1 cellular context compared by ENCODE assay signal in genomic region chr12:2890388-2891239, GRCh38.
A peak's percentile ranks its signal among the peaks of the same experiment; 100 is the strongest.
TF ChIP-seq lines count a peak whose summit lies in the region.

Gene TULP3 (plus strand): TSS chr12:2890891. CDS start chr12:2890948, 57 bp downstream.

TF ChIP-seq in K562, 482 proteins besides CTCF, POLR2A, EP300 and RAD21 (continued from another document and continues in another):
- TF ChIP-seq NKRF (IDR thresholded peaks at IDR 0.05; ENCODE audit: borderline replicate concordance) (peak; percentile 81; the same call in 1 of the 2 replicates), MNT (conservative IDR thresholded peaks at IDR 0.05) (peak; percentile 86 to 89), VEZF1 (CRISPR knock-in tag; IDR thresholded peaks at IDR 0.05) (peak; percentile 73), MAX (CRISPR knock-in tag; IDR thresholded peaks at IDR 0.05) (peak; percentile 50; the same call in 1 of the 2 replicates), TCFL5 (CRISPR knock-in tag; conservative IDR thresholded peaks at IDR 0.05) (no peak), LARP7 (IDR thresholded peaks at IDR 0.05) (no peak), CREB1 (IDR thresholded peaks at IDR 0.05) (peak; percentile 41; the same call in 1 of the 2 replicates), CREB1 (CRISPR knock-in tag; IDR thresholded peaks at IDR 0.05) (peak; percentile 68), E2F6 (IDR thresholded peaks at IDR 0.05; ENCODE audit: borderline replicate concordance in 1 of 2, extremely low read depth in 1 of 2, insufficient read depth in 1 of 2, insufficient read length in 1 of 2, low read depth in 1 of 2, low read length in 1 of 2, poor library complexity in 1 of 2, severe bottlenecking in 1 of 2) (peak; percentile 94 to 96), ZBTB12 (CRISPR knock-in tag; IDR thresholded peaks at IDR 0.05) (no peak), TFAP4 (CRISPR knock-in tag; IDR thresholded peaks at IDR 0.05; ENCODE audit: borderline replicate concordance) (peak; percentile 68), PHB (CRISPR knock-in tag; IDR thresholded peaks at IDR 0.05) (0 out of 2 replicates have a peak, but pooled peaks have one; percentile 38), L3MBTL2 (IDR thresholded peaks at IDR 0.05) (peak; percentile 93), ZBTB2 (IDR thresholded peaks at IDR 0.05) (peak; percentile 66; the same call in 1 of the 2 replicates), KLF10 (CRISPR knock-in tag; IDR thresholded peaks at IDR 0.05) (no peak), EGR1 (conservative IDR thresholded peaks at IDR 0.05) (0 out of 2 replicates have a peak, but pooled peaks have one; percentile 19), NCOA2 (IDR thresholded peaks at IDR 0.05; ENCODE audit: partially characterized antibody in 2 of 2) (no peak), ZHX1 (conservative IDR thresholded peaks at IDR 0.05; ENCODE audit: low read length) (no peak), ZBTB26 (CRISPR knock-in tag; IDR thresholded peaks at IDR 0.05) (no peak), CHD2 (IDR thresholded peaks at IDR 0.05; ENCODE audit: low read depth, low read length) (peak; percentile 77), SP2 (IDR thresholded peaks at IDR 0.05; ENCODE audit: extremely low read depth, low read depth, low read length, poor library complexity, severe bottlenecking) (peak; percentile 59), SREBF1 (IDR thresholded peaks at IDR 0.05; ENCODE audit: borderline replicate concordance, low read depth, low read length) (0 out of 2 replicates have a peak, but pooled peaks have one; percentile 65), CXXC5 (CRISPR knock-in tag; IDR thresholded peaks at IDR 0.05) (peak; percentile 87), PRDM10 (IDR thresholded peaks at IDR 0.05; ENCODE audit: partially characterized antibody) (peak; percentile 6), GABPA (tag; conservative IDR thresholded peaks at IDR 0.05; ENCODE audit: low read depth) (0 out of 2 replicates have a peak, but pooled peaks have one; percentile 11), SRSF9 (IDR thresholded peaks at IDR 0.05; ENCODE audit: borderline replicate concordance, low read depth, low read length) (no peak)
